Comparison of ENCODE assay signal across 1 cellular context in the genomic region with DNA sequence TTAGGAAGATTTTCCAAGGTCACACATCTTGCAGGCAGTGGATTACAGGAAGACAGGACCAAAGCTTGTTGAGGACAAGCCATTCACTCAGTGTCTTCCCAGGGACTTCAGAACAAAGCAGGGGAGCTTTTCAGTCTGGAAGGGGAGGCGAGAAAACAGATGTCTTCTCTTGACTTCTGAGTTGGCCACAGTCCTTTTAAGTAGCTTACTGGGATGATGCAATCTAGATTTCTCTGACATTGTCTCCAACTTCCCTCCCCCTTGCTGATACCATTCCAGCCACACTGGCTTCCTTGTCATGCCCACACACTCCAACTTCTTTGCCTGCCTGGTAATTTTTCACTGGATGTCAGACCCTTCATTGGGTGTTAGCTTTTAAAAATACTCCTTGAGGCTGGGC.
TF ChIP-seq lines count a peak whose summit lies in the region.

No MANE protein-coding gene starts in this region.

TF ChIP-seq in K562, 482 proteins besides CTCF, POLR2A, EP300 and RAD21 (continued from another document and continues in another):
- TF ChIP-seq, protein P1, sequence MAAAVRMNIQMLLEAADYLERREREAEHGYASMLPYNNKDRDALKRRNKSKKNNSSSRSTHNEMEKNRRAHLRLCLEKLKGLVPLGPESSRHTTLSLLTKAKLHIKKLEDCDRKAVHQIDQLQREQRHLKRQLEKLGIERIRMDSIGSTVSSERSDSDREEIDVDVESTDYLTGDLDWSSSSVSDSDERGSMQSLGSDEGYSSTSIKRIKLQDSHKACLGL (CRISPR knock-in tag; IDR thresholded peaks at IDR 0.05; ENCODE audit: borderline replicate concordance, poor library complexity, severe bottlenecking), result no peak
- TF ChIP-seq BRD9 (IDR thresholded peaks at IDR 0.05; ENCODE audit: low read depth, partially characterized antibody) (peak; percentile 63), RBBP5 (IDR thresholded peaks at IDR 0.05; ENCODE audit: borderline replicate concordance, insufficient read depth, low read length, poor library complexity, severe bottlenecking) (no peak), PKNOX1 (IDR thresholded peaks at IDR 0.05) (no peak; the same call in 1 of the 2 replicates), TAF9B (IDR thresholded peaks at IDR 0.05; ENCODE audit: partially characterized antibody) (no peak), ZNF174 (CRISPR knock-in tag; IDR thresholded peaks at IDR 0.05) (no peak), ZSCAN32 (CRISPR knock-in tag; IDR thresholded peaks at IDR 0.05) (peak; percentile 94), HES1 (IDR thresholded peaks at IDR 0.05; ENCODE audit: low read depth) (no peak), JUND (IDR thresholded peaks at IDR 0.05; ENCODE audit: borderline replicate concordance, low read depth, low read length) (peak; percentile 85), JUND (tag; IDR thresholded peaks at IDR 0.05; ENCODE audit: borderline replicate concordance, low read depth, low read length) (peak; percentile 66; the same call in 1 of the 3 replicates), RNF219 (CRISPR knock-in tag; IDR thresholded peaks at IDR 0.05) (no peak), TGIF2 (CRISPR knock-in tag; IDR thresholded peaks at IDR 0.05) (no peak), TFAM (CRISPR knock-in tag; conservative IDR thresholded peaks at IDR 0.05) (no peak), SIX5 (IDR thresholded peaks at IDR 0.05; ENCODE audit: borderline replicate concordance in 1 of 2, insufficient read depth in 1 of 2, low read depth in 1 of 2, low read length in 2 of 2) (no peak), CREB5 (CRISPR knock-in tag; IDR thresholded peaks at IDR 0.05) (no peak), ZFP1 (CRISPR knock-in tag; IDR thresholded peaks at IDR 0.05) (no peak), RFX1 (IDR thresholded peaks at IDR 0.05) (no peak), YY1 (IDR thresholded peaks at IDR 0.05; ENCODE audit: borderline replicate concordance in 1 of 3, control insufficient read depth in 1 of 3, extremely low read depth in 1 of 3, insufficient read depth in 3 of 3, insufficient read length in 1 of 3, insufficient replicate concordance in 2 of 3, low read depth in 1 of 3, low read length in 2 of 3) (no peak), DMBX1 (CRISPR knock-in tag; IDR thresholded peaks at IDR 0.05; ENCODE audit: borderline replicate concordance) (peak; percentile 87), HEY1 (CRISPR knock-in tag; IDR thresholded peaks at IDR 0.05; ENCODE audit: borderline replicate concordance) (no peak), NCOA2 (IDR thresholded peaks at IDR 0.05; ENCODE audit: partially characterized antibody in 2 of 2) (no peak), HNRNPUL1 (IDR thresholded peaks at IDR 0.05; ENCODE audit: low read length) (no peak), ZBTB9 (CRISPR knock-in tag; IDR thresholded peaks at IDR 0.05) (no peak; the same call in 1 of the 2 replicates), PTBP1 (IDR thresholded peaks at IDR 0.05; ENCODE audit: low read depth, low read length) (no peak), ZNF79 (CRISPR knock-in tag; IDR thresholded peaks at IDR 0.05; ENCODE audit: low read depth) (no peak), MED1 (CRISPR knock-in tag; IDR thresholded peaks at IDR 0.05; ENCODE audit: borderline replicate concordance) (no peak), HDAC2 (IDR thresholded peaks at IDR 0.05) (no peak), WHSC1 (IDR thresholded peaks at IDR 0.05; ENCODE audit: low read length) (no peak), ZBTB34 (CRISPR knock-in tag; IDR thresholded peaks at IDR 0.05) (no peak), GABPA (tag; conservative IDR thresholded peaks at IDR 0.05; ENCODE audit: low read depth) (no peak), SMAD2 (IDR thresholded peaks at IDR 0.05; ENCODE audit: low read depth, low read length) (no peak), SREBF2 (CRISPR knock-in tag; IDR thresholded peaks at IDR 0.05) (no peak), PTTG1 (tag; IDR thresholded peaks at IDR 0.05; ENCODE audit: low read depth) (peak; percentile 16; the same call in 1 of the 2 replicates), ILK (tag; IDR thresholded peaks at IDR 0.05; ENCODE audit: borderline replicate concordance, low read depth) (no peak), MXI1 (IDR thresholded peaks at IDR 0.05; ENCODE audit: low read depth, low read length) (no peak), HLTF (IDR thresholded peaks at IDR 0.05) (no peak), ZBTB17 (CRISPR knock-in tag; IDR thresholded peaks at IDR 0.05) (no peak), SUPT5H (IDR thresholded peaks at IDR 0.05) (no peak), ATF7 (IDR thresholded peaks at IDR 0.05) (peak; percentile 86), TRIM24 (IDR thresholded peaks at IDR 0.05) (peak; percentile 53 to 70; a peak in 3 of 4 replicates), SMARCB1 (IDR thresholded peaks at IDR 0.05; ENCODE audit: insufficient read length, low read depth) (no peak), BRD4 (IDR thresholded peaks at IDR 0.05) (no peak), POLR2G (IDR thresholded peaks at IDR 0.05; ENCODE audit: low read depth, low read length) (no peak), ZNF133 (CRISPR knock-in tag; IDR thresholded peaks at IDR 0.05) (no peak), FIP1L1 (IDR thresholded peaks at IDR 0.05; ENCODE audit: low read depth, low read length, poor library complexity, severe bottlenecking) (no peak), ZNF324 (CRISPR knock-in tag; IDR thresholded peaks at IDR 0.05) (no peak)
- TF ChIP-seq, protein P2, sequence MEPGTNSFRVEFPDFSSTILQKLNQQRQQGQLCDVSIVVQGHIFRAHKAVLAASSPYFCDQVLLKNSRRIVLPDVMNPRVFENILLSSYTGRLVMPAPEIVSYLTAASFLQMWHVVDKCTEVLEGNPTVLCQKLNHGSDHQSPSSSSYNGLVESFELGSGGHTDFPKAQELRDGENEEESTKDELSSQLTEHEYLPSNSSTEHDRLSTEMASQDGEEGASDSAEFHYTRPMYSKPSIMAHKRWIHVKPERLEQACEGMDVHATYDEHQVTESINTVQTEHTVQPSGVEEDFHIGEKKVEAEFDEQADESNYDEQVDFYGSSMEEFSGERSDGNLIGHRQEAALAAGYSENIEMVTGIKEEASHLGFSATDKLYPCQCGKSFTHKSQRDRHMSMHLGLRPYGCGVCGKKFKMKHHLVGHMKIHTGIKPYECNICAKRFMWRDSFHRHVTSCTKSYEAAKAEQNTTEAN (CRISPR knock-in tag; IDR thresholded peaks at IDR 0.05), result no peak
- TF ChIP-seq, protein P3, sequence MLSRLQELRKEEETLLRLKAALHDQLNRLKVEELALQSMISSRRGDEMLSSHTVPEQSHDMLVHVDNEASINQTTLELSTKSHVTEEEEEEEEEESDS (CRISPR knock-in tag; IDR thresholded peaks at IDR 0.05), result no peak
- TF ChIP-seq, protein P4, sequence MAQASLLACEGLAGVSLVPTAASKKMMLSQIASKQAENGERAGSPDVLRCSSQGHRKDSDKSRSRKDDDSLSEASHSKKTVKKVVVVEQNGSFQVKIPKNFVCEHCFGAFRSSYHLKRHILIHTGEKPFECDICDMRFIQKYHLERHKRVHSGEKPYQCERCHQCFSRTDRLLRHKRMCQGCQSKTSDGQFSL (CRISPR knock-in tag; IDR thresholded peaks at IDR 0.05), result no peak
- TF ChIP-seq, protein P4 (tag; IDR thresholded peaks at IDR 0.05), result peak in 1 of 2 experiments; percentile 9; a peak in 1 of 4 replicates
- TF ChIP-seq, protein P5, sequence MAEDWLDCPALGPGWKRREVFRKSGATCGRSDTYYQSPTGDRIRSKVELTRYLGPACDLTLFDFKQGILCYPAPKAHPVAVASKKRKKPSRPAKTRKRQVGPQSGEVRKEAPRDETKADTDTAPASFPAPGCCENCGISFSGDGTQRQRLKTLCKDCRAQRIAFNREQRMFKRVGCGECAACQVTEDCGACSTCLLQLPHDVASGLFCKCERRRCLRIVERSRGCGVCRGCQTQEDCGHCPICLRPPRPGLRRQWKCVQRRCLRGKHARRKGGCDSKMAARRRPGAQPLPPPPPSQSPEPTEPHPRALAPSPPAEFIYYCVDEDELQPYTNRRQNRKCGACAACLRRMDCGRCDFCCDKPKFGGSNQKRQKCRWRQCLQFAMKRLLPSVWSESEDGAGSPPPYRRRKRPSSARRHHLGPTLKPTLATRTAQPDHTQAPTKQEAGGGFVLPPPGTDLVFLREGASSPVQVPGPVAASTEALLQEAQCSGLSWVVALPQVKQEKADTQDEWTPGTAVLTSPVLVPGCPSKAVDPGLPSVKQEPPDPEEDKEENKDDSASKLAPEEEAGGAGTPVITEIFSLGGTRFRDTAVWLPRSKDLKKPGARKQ (CRISPR knock-in tag; IDR thresholded peaks at IDR 0.05), result no peak
- TF ChIP-seq, protein P6, sequence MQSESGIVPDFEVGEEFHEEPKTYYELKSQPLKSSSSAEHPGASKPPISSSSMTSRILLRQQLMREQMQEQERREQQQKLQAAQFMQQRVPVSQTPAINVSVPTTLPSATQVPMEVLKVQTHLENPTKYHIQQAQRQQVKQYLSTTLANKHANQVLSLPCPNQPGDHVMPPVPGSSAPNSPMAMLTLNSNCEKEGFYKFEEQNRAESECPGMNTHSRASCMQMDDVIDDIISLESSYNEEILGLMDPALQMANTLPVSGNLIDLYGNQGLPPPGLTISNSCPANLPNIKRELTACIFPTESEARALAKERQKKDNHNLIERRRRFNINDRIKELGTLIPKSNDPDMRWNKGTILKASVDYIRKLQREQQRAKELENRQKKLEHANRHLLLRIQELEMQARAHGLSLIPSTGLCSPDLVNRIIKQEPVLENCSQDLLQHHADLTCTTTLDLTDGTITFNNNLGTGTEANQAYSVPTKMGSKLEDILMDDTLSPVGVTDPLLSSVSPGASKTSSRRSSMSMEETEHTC (IDR thresholded peaks at IDR 0.05), result no peak
- TF ChIP-seq, protein P7, sequence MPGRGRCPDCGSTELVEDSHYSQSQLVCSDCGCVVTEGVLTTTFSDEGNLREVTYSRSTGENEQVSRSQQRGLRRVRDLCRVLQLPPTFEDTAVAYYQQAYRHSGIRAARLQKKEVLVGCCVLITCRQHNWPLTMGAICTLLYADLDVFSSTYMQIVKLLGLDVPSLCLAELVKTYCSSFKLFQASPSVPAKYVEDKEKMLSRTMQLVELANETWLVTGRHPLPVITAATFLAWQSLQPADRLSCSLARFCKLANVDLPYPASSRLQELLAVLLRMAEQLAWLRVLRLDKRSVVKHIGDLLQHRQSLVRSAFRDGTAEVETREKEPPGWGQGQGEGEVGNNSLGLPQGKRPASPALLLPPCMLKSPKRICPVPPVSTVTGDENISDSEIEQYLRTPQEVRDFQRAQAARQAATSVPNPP (IDR thresholded peaks at IDR 0.05; ENCODE audit: borderline replicate concordance, insufficient read depth, insufficient read length), result no peak
